In genomic region chr10:31820096-31820495, GRCh38 we compare ENCODE assay signal across 1 cellular context.
TF ChIP-seq lines count a peak whose summit lies in the region.

No MANE protein-coding gene starts in this region.

TF ChIP-seq in HepG2, 621 proteins besides CTCF, POLR2A, EP300 and RAD21 (continued from another document):
- no peak for TF ChIP-seq AHDC1 (CRISPR knock-in tag; IDR thresholded peaks at IDR 0.05; ENCODE audit: borderline replicate concordance)
- TF ChIP-seq ZNF121 (CRISPR knock-in tag; IDR thresholded peaks at IDR 0.05), result no peak
